ENCODE assay signal across 34 cellular contexts in the genomic region with DNA sequence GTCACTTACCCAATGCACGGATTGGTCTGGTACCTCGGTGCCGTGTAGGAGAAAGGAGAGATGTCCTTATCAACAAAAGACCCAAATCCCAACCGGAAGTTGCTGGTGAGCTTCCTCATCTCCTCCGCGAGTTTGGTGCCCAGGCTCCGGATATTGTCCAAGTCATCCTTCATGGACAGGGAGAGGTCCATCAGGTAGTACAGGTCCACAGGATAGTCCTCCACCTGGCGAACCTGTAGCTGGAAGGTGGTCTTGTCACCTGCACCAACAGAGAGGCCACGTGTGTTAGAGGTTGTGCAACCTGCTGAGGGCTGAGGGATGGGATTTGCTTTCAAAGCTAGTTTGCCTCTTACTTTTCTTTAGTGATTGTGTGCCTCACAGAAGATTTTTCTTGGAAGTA.
"Had no signal": no experiment of that assay in that cellular context is flagged by ENCODE, and none has a peak within 500 bp of the region (broad histone marks: within the 10 kb centered on the region; RNA-seq: fewer than 3 reads in every experiment).

No MANE protein-coding gene starts in this region.

- H3K4me2 ChIP-seq: KMS-11 had no signal

- ATAC-seq: activated CD8-positive, alpha-beta memory T cell treated with anti-CD3 and anti-CD28 coated beads, Interleukin-2, amount 10 ng/mL, durations not matched to agents 7 days and 5 days had no signal

- H3K9ac ChIP-seq: KMS-11 had no signal

- H3K27me3 ChIP-seq: cardiac muscle cell had no signal

- H3K27ac ChIP-seq: cardiac muscle cell, KMS-11, VCaP had no signal

- H3K4me3 ChIP-seq: cardiac muscle cell had no signal

- DNase-seq: activated CD4-positive, alpha-beta memory T cell treated with anti-CD3 and anti-CD28 coated beads, Interleukin-2, amount 10 ng/mL, durations not matched to agents 7 days and 5 days; activated CD4-positive, alpha-beta T cell treated with anti-CD3 and anti-CD28 coated beads for 1 hour; activated CD4-positive, alpha-beta T cell treated with anti-CD3 and anti-CD28 coated beads for 48 hours; activated CD4-positive, CD25-positive, alpha-beta regulatory T cell; activated CD8-positive, alpha-beta memory T cell treated with anti-CD3 and anti-CD28 coated beads for 24 hours; activated CD8-positive, alpha-beta memory T cell treated with anti-CD3 and anti-CD28 coated beads, Interleukin-2, amount 10 ng/mL, durations not matched to agents 7 days and 5 days; activated CD8-positive, alpha-beta memory T cell treated with anti-CD3 and anti-CD28 coated beads, Interleukin-2, amount 50 U/mL, for 48 hours; activated effector memory CD4-positive, alpha-beta T cell treated with Interleukin-2 at 50 U/mL for 16 hours; activated naive CD4-positive, alpha-beta T cell treated with anti-CD3 and anti-CD28 coated beads, Interleukin-2, amount 50 U/mL, for 16 hours; activated naive CD8-positive, alpha-beta T cell treated with anti-CD3 and anti-CD28 coated beads for 36 hours; activated T-cell treated with anti-CD3 and anti-CD28 coated beads, Interleukin-2, amount 50 U/mL, for 48 hours; amniotic stem cell; aorta; MM.1S; MV-4-11; NCI-H1092 treated with DMSO at 0.1 percent for 48 hours; NCI-H1417; NCI-H146; NCI-H187; NCI-H2029 treated with DMSO at 0.1 percent for 48 hours; NCI-H2107; NCI-H2171; NCI-H510A; NCI-H526; NCI-H748 treated with DMSO at 0.1 percent for 48 hours; NK-92 treated with Interleukin-12 subunit alpha and Interleukin-12 subunit beta, amount 100 ng/mL, for 24 hours; Right ventricle myocardium superior; SW 1271; T-helper 1 cell; T-helper 2 cell; T-helper 9 cell had no signal
